8 cellular contexts compared by ENCODE assay signal in genomic region chr5:138463335-138464017, GRCh38. TPM values are rescaled to one million over a fixed set of nuclear protein-coding genes. Genes with fewer than 3 reads are reported as not detected.
DNase-seq lines count a peak whose midpoint lies in the region; ATAC-seq and TF ChIP-seq lines count a peak whose summit lies in the region.

No MANE protein-coding gene starts in this region.

- H3K9ac ChIP-seq in skeletal muscle satellite cell (ENCODE audit: low read depth, low read length) = peak overlapping the region; percentile 97

- no peak for DNase-seq in activated CD8-positive, alpha-beta memory T cell treated with anti-CD3 and anti-CD28 coated beads, Interleukin-2, amount 10 ng/mL, durations not matched to agents 7 days and 5 days
- DNase-seq in activated CD8-positive, alpha-beta memory T cell treated with anti-CD3 and anti-CD28 coated beads, Interleukin-2, amount 50 U/mL, for 48 hours = no peak
- DNase-seq in activated CD4-positive, alpha-beta memory T cell treated with anti-CD3 and anti-CD28 coated beads, Interleukin-2, amount 10 ng/mL, durations not matched to agents 7 days and 5 days = no peak
- no peak for DNase-seq in left ventricle myocardium inferior
- DNase-seq in dermis blood vessel endothelial cell = no peak
- DNase-seq in mucosa of gallbladder (ENCODE audit: low spot score) = no peak

- H3K4me1 Mint-ChIP-seq in activated CD8-positive, alpha-beta memory T cell treated with anti-CD3 and anti-CD28 coated beads, Interleukin-2, amount 10 ng/mL, durations not matched to agents 7 days and 5 days = peaks cover 34% of the 10 kb centered on the region
- peaks cover 44% of the 10 kb centered on the region for H3K4me1 Mint-ChIP-seq in activated CD4-positive, alpha-beta memory T cell treated with anti-CD3 and anti-CD28 coated beads, Interleukin-2, amount 10 ng/mL, durations not matched to agents 7 days and 5 days

- peaks cover 4% of the 10 kb centered on the region for H3K36me3 Mint-ChIP-seq in activated CD8-positive, alpha-beta memory T cell treated with anti-CD3 and anti-CD28 coated beads, Interleukin-2, amount 10 ng/mL, durations not matched to agents 7 days and 5 days
- H3K36me3 Mint-ChIP-seq in activated CD4-positive, alpha-beta memory T cell treated with anti-CD3 and anti-CD28 coated beads, Interleukin-2, amount 10 ng/mL, durations not matched to agents 7 days and 5 days (ENCODE audit: low read depth) = peaks cover 15% of the 10 kb centered on the region

- POLR2A ChIA-PET in activated CD4-positive, alpha-beta memory T cell treated with anti-CD3 and anti-CD28 coated beads, Interleukin-2, amount 10 ng/mL, durations not matched to agents 7 days and 5 days (lab: Charles Lee) = interaction anchor here (0.8 to 3.9 kb wide), 12 partner anchors 10 to 830 kb away, joined by 3 to 57 read pairs (median 12); partner anchors contain the start of genes BRD8, CDC23, ETF1 and FAM53C

- H3K27ac ChIP-seq in left ventricle myocardium inferior (replicated peaks) = peak overlapping the region; percentile 99

- H3K4me2 ChIP-seq in skeletal muscle satellite cell (ENCODE audit: low read length) = peak overlapping the region; percentile 99

- intact Hi-C loops in left ventricle myocardium inferior (cut with micrococcal nuclease) = no loop called here

- no peak for ATAC-seq in activated CD8-positive, alpha-beta memory T cell treated with anti-CD3 and anti-CD28 coated beads, Interleukin-2, amount 10 ng/mL, durations not matched to agents 7 days and 5 days
- no peak for ATAC-seq in GM19023 (IDR thresholded peaks at IDR 0.05; ENCODE audit: unreplicated experiment)

- CTCF ChIA-PET in activated CD8-positive, alpha-beta memory T cell treated with anti-CD3 and anti-CD28 coated beads, Interleukin-2, amount 10 ng/mL, durations not matched to agents 7 days and 5 days (lab: Charles Lee) = interaction anchor here (1.1 to 10.5 kb wide), 13 partner anchors 13 to 283 kb away, joined by 3 to 100 read pairs (median 4); partner anchors contain the start of genes CDC23, ETF1 and HSPA9
- CTCF ChIA-PET in activated CD4-positive, alpha-beta memory T cell treated with anti-CD3 and anti-CD28 coated beads, Interleukin-2, amount 10 ng/mL, durations not matched to agents 7 days and 5 days (lab: Charles Lee) = interaction anchor here (0.6 to 6.2 kb wide), 11 partner anchors 8 to 424 kb away, joined by 3 to 46 read pairs (median 8); partner anchors contain the start of gene ETF1

- H3K36me3 ChIP-seq in left ventricle myocardium inferior (no peaks in the 10 kb centered on the region), skeletal muscle satellite cell (ENCODE audit: insufficient read depth, low read length) (peaks cover 29% of the 10 kb centered on the region)

- H3K4me1 ChIP-seq in left ventricle myocardium inferior (peaks cover 79% of the 10 kb centered on the region), skeletal muscle satellite cell (ENCODE audit: control insufficient read depth, insufficient read depth, low read length) (peaks cover 22% of the 10 kb centered on the region)

- peak overlapping the region; percentile 91 for H3K4me3 ChIP-seq in left ventricle myocardium inferior
- H3K4me3 ChIP-seq in skeletal muscle satellite cell (ENCODE audit: low read length) = peak overlapping the region; percentile 86

- H3K4me3 Mint-ChIP-seq in activated CD8-positive, alpha-beta memory T cell treated with anti-CD3 and anti-CD28 coated beads, Interleukin-2, amount 10 ng/mL, durations not matched to agents 7 days and 5 days = peak overlapping the region; percentile 83
- peak overlapping the region; percentile 83 for H3K4me3 Mint-ChIP-seq in activated CD4-positive, alpha-beta memory T cell treated with anti-CD3 and anti-CD28 coated beads, Interleukin-2, amount 10 ng/mL, durations not matched to agents 7 days and 5 days

- no peaks in the 10 kb centered on the region for H3K9me3 Mint-ChIP-seq in activated CD8-positive, alpha-beta memory T cell treated with anti-CD3 and anti-CD28 coated beads, Interleukin-2, amount 10 ng/mL, durations not matched to agents 7 days and 5 days (ENCODE audit: low read depth)
- H3K9me3 Mint-ChIP-seq in activated CD4-positive, alpha-beta memory T cell treated with anti-CD3 and anti-CD28 coated beads, Interleukin-2, amount 10 ng/mL, durations not matched to agents 7 days and 5 days = no peaks in the 10 kb centered on the region

- H3K27ac Mint-ChIP-seq in activated CD8-positive, alpha-beta memory T cell treated with anti-CD3 and anti-CD28 coated beads, Interleukin-2, amount 10 ng/mL, durations not matched to agents 7 days and 5 days = peak overlapping the region; percentile 94
- H3K27ac Mint-ChIP-seq in activated CD4-positive, alpha-beta memory T cell treated with anti-CD3 and anti-CD28 coated beads, Interleukin-2, amount 10 ng/mL, durations not matched to agents 7 days and 5 days = peak overlapping the region; percentile 91

- no peak for TF ChIP-seq CTCF in left ventricle myocardium inferior (IDR thresholded peaks at IDR 0.05; ENCODE audit: borderline replicate concordance)

- H3K27me3 Mint-ChIP-seq in activated CD8-positive, alpha-beta memory T cell treated with anti-CD3 and anti-CD28 coated beads, Interleukin-2, amount 10 ng/mL, durations not matched to agents 7 days and 5 days = peaks cover 15% of the 10 kb centered on the region
- H3K27me3 Mint-ChIP-seq in activated CD4-positive, alpha-beta memory T cell treated with anti-CD3 and anti-CD28 coated beads, Interleukin-2, amount 10 ng/mL, durations not matched to agents 7 days and 5 days = peaks cover 21% of the 10 kb centered on the region

- no peaks in the 10 kb centered on the region for H3K27me3 ChIP-seq in left ventricle myocardium inferior (ENCODE audit: low read depth)
- H3K27me3 ChIP-seq in skeletal muscle satellite cell (ENCODE audit: control insufficient read depth, insufficient read depth, low read length) = no peaks in the 10 kb centered on the region

- H3K9me3 ChIP-seq in left ventricle myocardium inferior (replicated peaks) (no peaks in the 10 kb centered on the region), skeletal muscle satellite cell (replicated peaks; ENCODE audit: low read length) (no peaks in the 10 kb centered on the region)

RNA-seq across cellular contexts. Expression of gene EGR1, which starts 1.8 kb away (rescaled TPM):
- total RNA-seq in activated CD8-positive, alpha-beta memory T cell treated with anti-CD3 and anti-CD28 coated beads, Interleukin-2, amount 10 ng/mL, durations not matched to agents 7 days and 5 days = 10 to 100 TPM; 10.0 to 10.7 TPM
- total RNA-seq in activated CD4-positive, alpha-beta memory T cell treated with anti-CD3 and anti-CD28 coated beads, Interleukin-2, amount 10 ng/mL, durations not matched to agents 7 days and 5 days = 10 to 100 TPM; 21.0 to 21.6 TPM
- total RNA-seq in left ventricle myocardium inferior (7.8 TPM), dermis blood vessel endothelial cell (0.93 and 4.8 TPM in 2 replicates), mucosa of gallbladder (98.5 TPM)
- total RNA-seq in skeletal muscle satellite cell (2012; rRNA removed) = 3.8 and 7.9 TPM in 2 replicates

RNA-seq across cellular contexts. Expression of gene REEP2, which starts 24.6 kb away (rescaled TPM):
- total RNA-seq in activated CD8-positive, alpha-beta memory T cell treated with anti-CD3 and anti-CD28 coated beads, Interleukin-2, amount 10 ng/mL, durations not matched to agents 7 days and 5 days = 1 to 10 TPM; 1.7 to 5.4 TPM
- 1 to 10 TPM in 1 of 2 experiments, under 1 TPM in 1; 0.76 to 1.1 TPM for total RNA-seq in activated CD4-positive, alpha-beta memory T cell treated with anti-CD3 and anti-CD28 coated beads, Interleukin-2, amount 10 ng/mL, durations not matched to agents 7 days and 5 days
- total RNA-seq in left ventricle myocardium inferior (6.6 TPM), dermis blood vessel endothelial cell (0.68 and 1.5 TPM in 2 replicates), mucosa of gallbladder (7.6 TPM)
- 2.4 and 3.3 TPM in 2 replicates for total RNA-seq in skeletal muscle satellite cell (2012; rRNA removed)
